1 cellular context compared by ENCODE assay signal in the genomic region with DNA sequence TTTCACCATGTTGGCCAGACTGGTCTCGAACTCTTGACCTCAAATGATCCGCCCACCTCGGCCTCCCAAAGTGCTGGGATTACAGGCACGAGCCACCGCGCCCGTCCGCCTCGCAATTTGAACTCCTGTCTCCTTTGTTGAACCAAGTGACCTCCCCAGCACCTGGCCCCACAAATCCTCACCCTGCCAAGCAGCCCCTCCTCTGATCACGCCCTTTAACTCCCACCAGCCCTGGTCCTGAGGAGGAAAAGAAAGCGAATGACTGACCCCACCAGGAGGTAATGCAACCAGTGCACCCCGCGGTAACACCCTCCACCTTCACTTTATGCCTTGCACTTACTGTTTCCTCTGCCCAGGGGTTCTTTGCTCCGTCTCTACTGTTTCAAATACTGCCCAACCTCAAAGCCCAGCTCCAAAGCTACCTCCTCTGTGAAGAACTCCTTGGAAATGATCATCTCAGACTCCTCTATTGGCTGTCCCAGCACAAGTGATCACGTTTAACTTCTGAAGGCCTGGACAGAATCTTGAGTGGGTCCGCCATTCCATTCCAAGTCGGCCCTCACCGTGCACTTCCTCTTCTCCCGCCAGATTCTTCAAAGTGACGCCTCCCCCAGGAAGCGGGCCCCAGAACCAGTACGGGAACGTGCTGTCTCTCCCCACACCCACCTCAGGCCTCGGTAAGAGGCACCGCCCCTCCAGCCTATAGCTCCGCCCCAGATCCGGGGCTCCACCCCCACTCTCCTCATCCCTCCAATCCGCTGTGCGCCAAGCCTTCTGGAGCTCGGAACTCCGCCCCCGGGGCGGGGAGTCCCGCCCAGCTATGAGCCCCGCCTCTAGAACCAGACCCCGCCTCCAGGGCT.
A peak's percentile ranks its signal among the peaks of the same experiment; 100 is the strongest.
TF ChIP-seq lines count a peak whose summit lies in the region.

No MANE protein-coding gene starts in this region.

TF ChIP-seq in HepG2, 621 proteins besides CTCF, POLR2A, EP300 and RAD21 (continued from another document and continues in another):
- no peak for TF ChIP-seq FOSL2 (CRISPR knock-in tag; IDR thresholded peaks at IDR 0.05)
- TF ChIP-seq ZNF546 (CRISPR knock-in tag; conservative IDR thresholded peaks at IDR 0.05): 0 out of 2 replicates have a peak, but pooled peaks have one; percentile 16
- TF ChIP-seq ZNF180 (CRISPR knock-in tag; IDR thresholded peaks at IDR 0.05; ENCODE audit: borderline replicate concordance, low read depth): no peak
- TF ChIP-seq, protein P1, sequence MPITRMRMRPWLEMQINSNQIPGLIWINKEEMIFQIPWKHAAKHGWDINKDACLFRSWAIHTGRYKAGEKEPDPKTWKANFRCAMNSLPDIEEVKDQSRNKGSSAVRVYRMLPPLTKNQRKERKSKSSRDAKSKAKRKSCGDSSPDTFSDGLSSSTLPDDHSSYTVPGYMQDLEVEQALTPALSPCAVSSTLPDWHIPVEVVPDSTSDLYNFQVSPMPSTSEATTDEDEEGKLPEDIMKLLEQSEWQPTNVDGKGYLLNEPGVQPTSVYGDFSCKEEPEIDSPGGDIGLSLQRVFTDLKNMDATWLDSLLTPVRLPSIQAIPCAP (CRISPR knock-in tag; IDR thresholded peaks at IDR 0.05; ENCODE audit: low read depth): 0 out of 2 replicates have a peak, but pooled peaks have one; percentile 39
- peak; percentile 57 for TF ChIP-seq BHLHE40 (IDR thresholded peaks at IDR 0.05; ENCODE audit: low read length)
- no peak for TF ChIP-seq JUN (CRISPR knock-in tag; IDR thresholded peaks at IDR 0.05)
- TF ChIP-seq, protein P2, sequence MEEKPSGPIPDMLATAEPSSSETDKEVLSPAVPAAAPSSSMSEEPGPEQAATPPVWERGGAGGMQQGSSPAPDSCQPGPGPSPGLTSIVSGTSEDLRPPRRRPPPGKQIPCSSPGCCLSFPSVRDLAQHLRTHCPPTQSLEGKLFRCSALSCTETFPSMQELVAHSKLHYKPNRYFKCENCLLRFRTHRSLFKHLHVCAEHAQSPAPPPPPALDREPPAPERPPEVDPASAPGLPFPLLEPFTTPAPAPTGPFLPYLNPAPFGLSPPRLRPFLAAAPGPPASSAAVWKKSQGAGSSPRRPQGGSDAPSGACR (CRISPR knock-in tag; IDR thresholded peaks at IDR 0.05): peak; percentile 56; the same call in 1 of the 2 replicates
- TF ChIP-seq ZNF776 (CRISPR knock-in tag; IDR thresholded peaks at IDR 0.05): no peak
- peak; percentile 83; the same call in 2 of the 3 replicates for TF ChIP-seq MXI1 (IDR thresholded peaks at IDR 0.05; ENCODE audit: borderline replicate concordance, low read depth, low read length)
- peak; percentile 63 for TF ChIP-seq ZNF670 (CRISPR knock-in tag; IDR thresholded peaks at IDR 0.05; ENCODE audit: borderline replicate concordance)
- TF ChIP-seq SNRNP70 (IDR thresholded peaks at IDR 0.05; ENCODE audit: low read depth, low read length): no peak
- TF ChIP-seq ZFP36L1 (CRISPR knock-in tag; IDR thresholded peaks at IDR 0.05): peak; percentile 75; the same call in 1 of the 2 replicates
- TF ChIP-seq CEBPZ (IDR thresholded peaks at IDR 0.05; ENCODE audit: low read length): no peak
- TF ChIP-seq ZNF264 (CRISPR knock-in tag; IDR thresholded peaks at IDR 0.05): no peak
- TF ChIP-seq SP5 (CRISPR knock-in tag; IDR thresholded peaks at IDR 0.05; ENCODE audit: borderline replicate concordance, low read depth): peak; percentile 70
- peak in 1 of 2 experiments; percentile 35; a peak in 1 of 4 replicates for TF ChIP-seq HMGXB4 (CRISPR knock-in tag; IDR thresholded peaks at IDR 0.05; ENCODE audit: borderline replicate concordance in 1 of 2, low read depth in 1 of 2)
- TF ChIP-seq KLF11 (CRISPR knock-in tag; IDR thresholded peaks at IDR 0.05): no peak
- TF ChIP-seq ELF3 (CRISPR knock-in tag; IDR thresholded peaks at IDR 0.05): peak; percentile 61
- TF ChIP-seq ZNF615 (CRISPR knock-in tag; IDR thresholded peaks at IDR 0.05; ENCODE audit: borderline replicate concordance): peak; percentile 38; the same call in 1 of the 2 replicates
- TF ChIP-seq IRF9 (CRISPR knock-in tag; IDR thresholded peaks at IDR 0.05; ENCODE audit: borderline replicate concordance): peak; percentile 35; the same call in 1 of the 2 replicates
- no peak for TF ChIP-seq NPAS2 (CRISPR knock-in tag; IDR thresholded peaks at IDR 0.05; ENCODE audit: borderline replicate concordance)
- TF ChIP-seq, protein P3, sequence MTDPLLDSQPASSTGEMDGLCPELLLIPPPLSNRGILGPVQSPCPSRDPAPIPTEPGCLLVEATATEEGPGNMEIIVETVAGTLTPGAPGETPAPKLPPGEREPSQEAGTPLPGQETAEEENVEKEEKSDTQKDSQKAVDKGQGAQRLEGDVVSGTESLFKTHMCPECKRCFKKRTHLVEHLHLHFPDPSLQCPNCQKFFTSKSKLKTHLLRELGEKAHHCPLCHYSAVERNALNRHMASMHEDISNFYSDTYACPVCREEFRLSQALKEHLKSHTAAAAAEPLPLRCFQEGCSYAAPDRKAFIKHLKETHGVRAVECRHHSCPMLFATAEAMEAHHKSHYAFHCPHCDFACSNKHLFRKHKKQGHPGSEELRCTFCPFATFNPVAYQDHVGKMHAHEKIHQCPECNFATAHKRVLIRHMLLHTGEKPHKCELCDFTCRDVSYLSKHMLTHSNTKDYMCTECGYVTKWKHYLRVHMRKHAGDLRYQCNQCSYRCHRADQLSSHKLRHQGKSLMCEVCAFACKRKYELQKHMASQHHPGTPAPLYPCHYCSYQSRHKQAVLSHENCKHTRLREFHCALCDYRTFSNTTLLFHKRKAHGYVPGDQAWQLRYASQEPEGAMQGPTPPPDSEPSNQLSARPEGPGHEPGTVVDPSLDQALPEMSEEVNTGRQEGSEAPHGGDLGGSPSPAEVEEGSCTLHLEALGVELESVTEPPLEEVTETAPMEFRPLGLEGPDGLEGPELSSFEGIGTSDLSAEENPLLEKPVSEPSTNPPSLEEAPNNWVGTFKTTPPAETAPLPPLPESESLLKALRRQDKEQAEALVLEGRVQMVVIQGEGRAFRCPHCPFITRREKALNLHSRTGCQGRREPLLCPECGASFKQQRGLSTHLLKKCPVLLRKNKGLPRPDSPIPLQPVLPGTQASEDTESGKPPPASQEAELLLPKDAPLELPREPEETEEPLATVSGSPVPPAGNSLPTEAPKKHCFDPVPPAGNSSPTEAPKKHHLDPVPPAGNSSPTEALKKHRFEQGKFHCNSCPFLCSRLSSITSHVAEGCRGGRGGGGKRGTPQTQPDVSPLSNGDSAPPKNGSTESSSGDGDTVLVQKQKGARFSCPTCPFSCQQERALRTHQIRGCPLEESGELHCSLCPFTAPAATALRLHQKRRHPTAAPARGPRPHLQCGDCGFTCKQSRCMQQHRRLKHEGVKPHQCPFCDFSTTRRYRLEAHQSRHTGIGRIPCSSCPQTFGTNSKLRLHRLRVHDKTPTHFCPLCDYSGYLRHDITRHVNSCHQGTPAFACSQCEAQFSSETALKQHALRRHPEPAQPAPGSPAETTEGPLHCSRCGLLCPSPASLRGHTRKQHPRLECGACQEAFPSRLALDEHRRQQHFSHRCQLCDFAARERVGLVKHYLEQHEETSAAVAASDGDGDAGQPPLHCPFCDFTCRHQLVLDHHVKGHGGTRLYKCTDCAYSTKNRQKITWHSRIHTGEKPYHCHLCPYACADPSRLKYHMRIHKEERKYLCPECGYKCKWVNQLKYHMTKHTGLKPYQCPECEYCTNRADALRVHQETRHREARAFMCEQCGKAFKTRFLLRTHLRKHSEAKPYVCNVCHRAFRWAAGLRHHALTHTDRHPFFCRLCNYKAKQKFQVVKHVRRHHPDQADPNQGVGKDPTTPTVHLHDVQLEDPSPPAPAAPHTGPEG (CRISPR knock-in tag; IDR thresholded peaks at IDR 0.05): 0 out of 2 replicates have a peak, but pooled peaks have one; percentile 61
- TF ChIP-seq, protein P4, sequence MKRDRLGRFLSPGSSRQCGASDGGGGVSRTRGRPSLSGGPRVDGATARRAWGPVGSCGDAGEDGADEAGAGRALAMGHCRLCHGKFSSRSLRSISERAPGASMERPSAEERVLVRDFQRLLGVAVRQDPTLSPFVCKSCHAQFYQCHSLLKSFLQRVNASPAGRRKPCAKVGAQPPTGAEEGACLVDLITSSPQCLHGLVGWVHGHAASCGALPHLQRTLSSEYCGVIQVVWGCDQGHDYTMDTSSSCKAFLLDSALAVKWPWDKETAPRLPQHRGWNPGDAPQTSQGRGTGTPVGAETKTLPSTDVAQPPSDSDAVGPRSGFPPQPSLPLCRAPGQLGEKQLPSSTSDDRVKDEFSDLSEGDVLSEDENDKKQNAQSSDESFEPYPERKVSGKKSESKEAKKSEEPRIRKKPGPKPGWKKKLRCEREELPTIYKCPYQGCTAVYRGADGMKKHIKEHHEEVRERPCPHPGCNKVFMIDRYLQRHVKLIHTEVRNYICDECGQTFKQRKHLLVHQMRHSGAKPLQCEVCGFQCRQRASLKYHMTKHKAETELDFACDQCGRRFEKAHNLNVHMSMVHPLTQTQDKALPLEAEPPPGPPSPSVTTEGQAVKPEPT (CRISPR knock-in tag; IDR thresholded peaks at IDR 0.05; ENCODE audit: low read depth): no peak
- TF ChIP-seq RBM39 (IDR thresholded peaks at IDR 0.05; ENCODE audit: low read depth, low read length, poor library complexity, severe bottlenecking): no peak
- TF ChIP-seq HDAC1 (CRISPR knock-in tag; IDR thresholded peaks at IDR 0.05): peak; percentile 68
- no peak for TF ChIP-seq ONECUT2 (CRISPR knock-in tag; IDR thresholded peaks at IDR 0.05)
- TF ChIP-seq SP4 (CRISPR knock-in tag; IDR thresholded peaks at IDR 0.05): peak; percentile 95
- peak; percentile 35 for TF ChIP-seq THAP11 (CRISPR knock-in tag; IDR thresholded peaks at IDR 0.05)
- no peak for TF ChIP-seq TOPORS (CRISPR knock-in tag; IDR thresholded peaks at IDR 0.05)
- TF ChIP-seq ZNF451 (CRISPR knock-in tag; IDR thresholded peaks at IDR 0.05): 0 out of 2 replicates have a peak, but pooled peaks have one; percentile 22
- TF ChIP-seq, protein P5, sequence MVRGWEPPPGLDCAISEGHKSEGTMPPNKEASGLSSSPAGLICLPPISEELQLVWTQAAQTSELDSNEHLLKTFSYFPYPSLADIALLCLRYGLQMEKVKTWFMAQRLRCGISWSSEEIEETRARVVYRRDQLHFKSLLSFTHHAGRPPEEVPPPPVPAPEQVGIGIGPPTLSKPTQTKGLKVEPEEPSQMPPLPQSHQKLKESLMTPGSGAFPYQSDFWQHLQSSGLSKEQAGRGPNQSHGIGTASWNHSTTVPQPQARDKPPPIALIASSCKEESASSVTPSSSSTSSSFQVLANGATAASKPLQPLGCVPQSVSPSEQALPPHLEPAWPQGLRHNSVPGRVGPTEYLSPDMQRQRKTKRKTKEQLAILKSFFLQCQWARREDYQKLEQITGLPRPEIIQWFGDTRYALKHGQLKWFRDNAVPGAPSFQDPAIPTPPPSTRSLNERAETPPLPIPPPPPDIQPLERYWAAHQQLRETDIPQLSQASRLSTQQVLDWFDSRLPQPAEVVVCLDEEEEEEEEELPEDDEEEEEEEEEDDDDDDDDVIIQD (CRISPR knock-in tag; IDR thresholded peaks at IDR 0.05; ENCODE audit: low read depth): peak; percentile 77; the same call in 1 of the 2 replicates
- TF ChIP-seq WIZ (CRISPR knock-in tag; IDR thresholded peaks at IDR 0.05): peak; percentile 82; the same call in 1 of the 2 replicates
- TF ChIP-seq ZNF891 (CRISPR knock-in tag; IDR thresholded peaks at IDR 0.05): 0 out of 2 replicates have a peak, but pooled peaks have one; percentile 20
- TF ChIP-seq, protein P6, sequence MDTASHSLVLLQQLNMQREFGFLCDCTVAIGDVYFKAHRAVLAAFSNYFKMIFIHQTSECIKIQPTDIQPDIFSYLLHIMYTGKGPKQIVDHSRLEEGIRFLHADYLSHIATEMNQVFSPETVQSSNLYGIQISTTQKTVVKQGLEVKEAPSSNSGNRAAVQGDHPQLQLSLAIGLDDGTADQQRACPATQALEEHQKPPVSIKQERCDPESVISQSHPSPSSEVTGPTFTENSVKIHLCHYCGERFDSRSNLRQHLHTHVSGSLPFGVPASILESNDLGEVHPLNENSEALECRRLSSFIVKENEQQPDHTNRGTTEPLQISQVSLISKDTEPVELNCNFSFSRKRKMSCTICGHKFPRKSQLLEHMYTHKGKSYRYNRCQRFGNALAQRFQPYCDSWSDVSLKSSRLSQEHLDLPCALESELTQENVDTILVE (CRISPR knock-in tag; IDR thresholded peaks at IDR 0.05): no peak
- TF ChIP-seq IRF2 (CRISPR knock-in tag; IDR thresholded peaks at IDR 0.05): peak; percentile 40; the same call in 1 of the 2 replicates
- peak; percentile 52; the same call in 1 of the 2 replicates for TF ChIP-seq GATAD1 (CRISPR knock-in tag; IDR thresholded peaks at IDR 0.05)
- no peak for TF ChIP-seq ZNF431 (CRISPR knock-in tag; IDR thresholded peaks at IDR 0.05; ENCODE audit: borderline replicate concordance, low read depth)
